8 cellular contexts compared by ENCODE assay signal in genomic region chr16:27318399-27319256, GRCh38. TPM values are rescaled to one million over a fixed set of nuclear protein-coding genes. Genes with fewer than 3 reads are reported as not detected.
A peak's percentile ranks its signal among the peaks of the same experiment; 100 is the strongest.
DNase-seq lines count a peak whose midpoint lies in the region; ATAC-seq and TF ChIP-seq lines count a peak whose summit lies in the region.

No MANE protein-coding gene starts in this region.

- H3K36me3 Mint-ChIP-seq in chondrocyte (ENCODE audit: low read depth), result peaks cover 1% of the 10 kb centered on the region
- H3K36me3 Mint-ChIP-seq in naive thymus-derived CD4-positive, alpha-beta T cell, result peaks cover 0 to 80% (median 4%) of the 10 kb centered on the region in 5 donors

- no peaks in the 10 kb centered on the region for H3K27me3 Mint-ChIP-seq in chondrocyte (ENCODE audit: low read depth)
- H3K27me3 Mint-ChIP-seq in naive thymus-derived CD4-positive, alpha-beta T cell, result no peaks in the 10 kb centered on the region

- H3K27ac ChIP-seq in naive thymus-derived CD4-positive, alpha-beta T cell (ENCODE audit: low read depth, low read length), result peak overlapping the region; percentile 99
- peak overlapping the region; percentile 95 for H3K27ac ChIP-seq in suprapubic skin
- H3K27ac ChIP-seq in WERI-Rb-1, result no peak overlapping the region

- H3K4me3 ChIP-seq in WI38 (ENCODE audit: low read depth, low read length) (0 out of 2 replicates have a peak overlapping the region, but pooled peaks have one; percentile 27), suprapubic skin (no peak overlapping the region), WERI-Rb-1 (ENCODE audit: low read depth, low read length) (no peak overlapping the region)
- H3K4me3 ChIP-seq in naive thymus-derived CD4-positive, alpha-beta T cell (ENCODE audit: low read length), result peak overlapping the region; percentile 63

- intact Hi-C loops in naive thymus-derived CD4-positive, alpha-beta T cell (cut with micrococcal nuclease), result loop anchor here (1.0 to 5.0 kb wide), 9 partner anchors 9 to 161 kb away; partner anchors contain the start of gene NSMCE1 (in 1 of the 2)

- no peaks in the 10 kb centered on the region for H3K9me3 Mint-ChIP-seq in chondrocyte (ENCODE audit: low read depth)
- no peaks in the 10 kb centered on the region for H3K9me3 Mint-ChIP-seq in naive thymus-derived CD4-positive, alpha-beta T cell

- TF ChIP-seq POLR2A in suprapubic skin (IDR thresholded peaks at IDR 0.05), result no peak

- WGBS in suprapubic skin, result 48% methylated on average over 18 of the region's 18 CpGs

- H3K4me3 Mint-ChIP-seq in chondrocyte (ENCODE audit: unreplicated experiment), result peak overlapping the region; percentile 29
- H3K4me3 Mint-ChIP-seq in naive thymus-derived CD4-positive, alpha-beta T cell, result peak overlapping the region; percentile 85 to 99 (median 97)

- H3K4me1 ChIP-seq in naive thymus-derived CD4-positive, alpha-beta T cell (ENCODE audit: control insufficient read depth in 2 of 2, insufficient read depth in 2 of 2, low read length in 2 of 2), result peaks cover 37 to 43% of the 10 kb centered on the region in 2 donors
- peaks cover 87% of the 10 kb centered on the region for H3K4me1 ChIP-seq in suprapubic skin

- H3K27me3 ChIP-seq in naive thymus-derived CD4-positive, alpha-beta T cell (ENCODE audit: control insufficient read depth in 2 of 2, insufficient read depth in 2 of 2, low read length in 2 of 2), result no peaks in the 10 kb centered on the region
- H3K27me3 ChIP-seq in suprapubic skin, result no peaks in the 10 kb centered on the region
- H3K27me3 ChIP-seq in WERI-Rb-1 (ENCODE audit: insufficient read depth, low read depth, severe bottlenecking), result no peaks in the 10 kb centered on the region

- ATAC-seq in GM21825 (IDR thresholded peaks at IDR 0.05; ENCODE audit: unreplicated experiment), result peak; percentile 37
- peak; percentile 61 for ATAC-seq in naive thymus-derived CD4-positive, alpha-beta T cell

- POLR2A ChIA-PET in naive thymus-derived CD4-positive, alpha-beta T cell (lab: Charles Lee), result interaction anchor here (0.9 to 10.4 kb wide), 12 partner anchors 8 to 139 kb away, joined by 3 to 139 read pairs (median 4); partner anchors contain the start of gene KDM8

- peaks cover 0 to 19% (median 0%) of the 10 kb centered on the region in 3 experiments for H3K36me3 ChIP-seq in naive thymus-derived CD4-positive, alpha-beta T cell (ENCODE audit: control insufficient read depth in 2 of 3, insufficient read depth in 3 of 3, low read length in 3 of 3)
- H3K36me3 ChIP-seq in suprapubic skin (no peaks in the 10 kb centered on the region), WERI-Rb-1 (no peaks in the 10 kb centered on the region; the same call in none of the 2 replicates)

- in situ Hi-C loops in G401 (cut with HindIII; ENCODE audit: low sequenced_read_pairs), result no loop called here

- peak overlapping the region; percentile 85 for H3K27ac Mint-ChIP-seq in chondrocyte (ENCODE audit: unreplicated experiment)
- peak overlapping the region; percentile 92 to 99 (median 95) for H3K27ac Mint-ChIP-seq in naive thymus-derived CD4-positive, alpha-beta T cell

- H3K4me1 Mint-ChIP-seq in chondrocyte (ENCODE audit: low read depth), result peaks cover 61% of the 10 kb centered on the region
- peaks cover 67 to 85% (median 75%) of the 10 kb centered on the region in 7 donors for H3K4me1 Mint-ChIP-seq in naive thymus-derived CD4-positive, alpha-beta T cell

- no peak for TF ChIP-seq CTCF in WI38 (IDR thresholded peaks at IDR 0.05; ENCODE audit: low read depth, low read length)
- TF ChIP-seq CTCF in chondrocyte (IDR thresholded peaks at IDR 0.05), result no peak
- no peak for TF ChIP-seq CTCF in suprapubic skin (IDR thresholded peaks at IDR 0.05)
- TF ChIP-seq CTCF in WERI-Rb-1 (IDR thresholded peaks at IDR 0.05; ENCODE audit: low read depth, low read length), result no peak

- TF ChIP-seq EP300 in suprapubic skin (IDR thresholded peaks at IDR 0.05), result no peak

- H3K9me3 ChIP-seq in naive thymus-derived CD4-positive, alpha-beta T cell (ENCODE audit: control insufficient read depth in 2 of 3, low read length in 3 of 3), result no peaks in the 10 kb centered on the region
- no peaks in the 10 kb centered on the region for H3K9me3 ChIP-seq in suprapubic skin
- no peaks in the 10 kb centered on the region for H3K9me3 ChIP-seq in WERI-Rb-1 (ENCODE audit: severe bottlenecking)

- CTCF ChIA-PET in naive thymus-derived CD4-positive, alpha-beta T cell (lab: Charles Lee), result interaction anchor here (0.8 to 8.7 kb wide), 9 partner anchors 49 to 164 kb away, joined by 3 to 107 read pairs (median 3); partner anchors contain the start of gene KDM8

- DNase-seq in chondrocyte (ENCODE audit: low spot score), result peak; percentile 67
- peak; percentile 22 to 77 (median 52) for DNase-seq in naive thymus-derived CD4-positive, alpha-beta T cell
- peak; percentile 81 for DNase-seq in suprapubic skin (ENCODE audit: low spot score in 2 of 2)
- DNase-seq in G401 (ENCODE audit: low spot score), result no peak
- no peak for DNase-seq in NCI-H1417 (lab: John Stamatoyannopoulos, UW)
- DNase-seq in WERI-Rb-1, result no peak

RNA-seq across cellular contexts. Expression of gene IL4R, which starts 4.9 kb away (rescaled TPM):
- total RNA-seq in chondrocyte (30.1 to 47.7 TPM (median 41.0 TPM) in 3 replicates), suprapubic skin (10 to 100 TPM; 27.2 to 32.8 (median 30.5) TPM)
- 100 to 1,000 TPM; 158 to 498 (median 198) TPM for total RNA-seq in naive thymus-derived CD4-positive, alpha-beta T cell
- polyA plus RNA-seq in naive thymus-derived CD4-positive, alpha-beta T cell, result 100 to 1,000 TPM in 1 of 2 donors, 10 to 100 TPM in 1; 99.8 to 128 TPM
- total RNA-seq in G401 (2014; rRNA removed; shearing (Covaris generic)), result 12.1 and 22.7 TPM in 2 replicates

RNA-seq across cellular contexts. Expression of gene NSMCE1, which starts 50.1 kb away (rescaled TPM):
- 19.6 to 23.2 TPM (median 21.2 TPM) in 3 replicates for total RNA-seq in chondrocyte
- total RNA-seq in naive thymus-derived CD4-positive, alpha-beta T cell, result 100 to 1,000 TPM in 1 of 5 experiments, 10 to 100 TPM in 4; 45.5 to 106 (median 70.2) TPM
- polyA plus RNA-seq in naive thymus-derived CD4-positive, alpha-beta T cell, result 100 to 1,000 TPM; 200 to 220 TPM
- total RNA-seq in suprapubic skin, result 10 to 100 TPM; 23.0 to 32.2 (median 29.3) TPM
- 16.1 and 32.5 TPM in 2 replicates for total RNA-seq in G401 (2014; rRNA removed; shearing (Covaris generic))

Comparison
In these comparisons a context has a peak if more than half of its experiments do, and no peak if none do; other contexts are left out.
1. H3K4me3 ChIP-seq: peak in WI38 (single experiment) and naive thymus-derived CD4-positive, alpha-beta T cell (single experiment); none in suprapubic skin (single experiment) and WERI-Rb-1 (single experiment).
2. DNase-seq: peak in chondrocyte (single experiment), naive thymus-derived CD4-positive, alpha-beta T cell (9 of 9) and suprapubic skin (2 of 2); none in G401 (single experiment), NCI-H1417 (0 of 3) and WERI-Rb-1 (single experiment).